Comparison of ENCODE assay signal across 8 cellular contexts in genomic region chr17:42566215-42566872, GRCh38. TPM values are rescaled to one million over a fixed set of nuclear protein-coding genes. Genes with fewer than 3 reads are reported as not detected.
DNase-seq lines count a peak whose midpoint lies in the region; TF ChIP-seq lines count a peak whose summit lies in the region.

No MANE protein-coding gene starts in this region.

- H3K9me3 ChIP-seq in OCI-LY7 (ENCODE audit: low read length) (no peaks in the 10 kb centered on the region), esophagus (ENCODE audit: control insufficient read depth in 2 of 2, insufficient read depth in 1 of 2, low read depth in 1 of 2, low read length in 1 of 2) (no peaks in the 10 kb centered on the region), trophoblast cell (ENCODE audit: insufficient read depth, low read depth, low read length) (no peaks in the 10 kb centered on the region)

- peak overlapping the region; percentile 42 for H2BK12ac ChIP-seq in trophoblast cell (ENCODE audit: low read length)

- TF ChIP-seq CTCF in GM06990 (IDR thresholded peaks at IDR 0.05; ENCODE audit: insufficient read depth, low read length, poor library complexity, severe bottlenecking), result no peak
- TF ChIP-seq CTCF in OCI-LY7 (conservative IDR thresholded peaks at IDR 0.05; ENCODE audit: low read length), result no peak

- WGBS in esophagus, 2 donors, result 30 to 31% methylated on average over 28 of the region's 28 CpGs
- no CpG with 5 or more reads among the region's 28 CpGs for WGBS in trophoblast cell (ENCODE audit: extremely low coverage, insufficient coverage, insufficient read length)

- H4K8ac ChIP-seq in trophoblast cell (ENCODE audit: low read depth, low read length), result peak overlapping the region; percentile 82

- peak overlapping the region; percentile 91 for H3K4me3 ChIP-seq in GM06990 (replicated peaks; ENCODE audit: low read depth, low read length)
- peak overlapping the region; percentile 77 for H3K4me3 ChIP-seq in OCI-LY7 (ENCODE audit: low read depth, low read length, poor library complexity, severe bottlenecking)
- H3K4me3 ChIP-seq in esophagus (ENCODE audit: low read depth in 1 of 2, low read length in 2 of 2), result peak overlapping the region; percentile 74 to 92
- H3K4me3 ChIP-seq in trophoblast cell (ENCODE audit: low read depth, low read length), result peak overlapping the region; percentile 88

- H3K79me2 ChIP-seq in OCI-LY7 (ENCODE audit: insufficient read depth, low read depth, low read length) (peaks cover 40% of the 10 kb centered on the region), trophoblast cell (ENCODE audit: control insufficient read depth, insufficient read depth, low read length, poor library complexity) (peaks cover 12% of the 10 kb centered on the region)

- peak overlapping the region; percentile 96 for H2AK5ac ChIP-seq in trophoblast cell (ENCODE audit: low read length)

- no TSS peak for BruUV-seq in OCI-LY7 (replicated peaks; lab: Mats Ljungman, UMichigan)

- peak overlapping the region; percentile 91 for H3K14ac ChIP-seq in trophoblast cell (ENCODE audit: low read length)

- H3K18ac ChIP-seq in trophoblast cell (ENCODE audit: low read length), result peak overlapping the region; percentile 12

- H3K9me2 ChIP-seq in OCI-LY7 (ENCODE audit: insufficient read depth, low read length), result no peaks in the 10 kb centered on the region

- H3K27ac ChIP-seq in OCI-LY7 (ENCODE audit: low read depth, low read length, poor library complexity, severe bottlenecking) (peak overlapping the region; percentile 69), esophagus (ENCODE audit: low read depth in 2 of 2, low read length in 1 of 2) (peak overlapping the region; percentile 89 to 94), trophoblast cell (ENCODE audit: low read depth, low read length) (peak overlapping the region; percentile 57)

- intact Hi-C loops in OCI-LY7 (cut with micrococcal nuclease; ENCODE audit: unreplicated experiment), result no loop called here

- DNase-seq in GM06990 (ENCODE audit: extremely low read depth, insufficient read length) (no peak), OCI-LY7 (ENCODE audit: low spot score) (no peak), trophoblast cell (no peak), SIG-M5 (lab: John Stamatoyannopoulos, UW) (no peak), retina (no peak), GF-D8 (lab: John Stamatoyannopoulos, UW) (no peak)
- no peak for DNase-seq in effector CD8-positive, alpha-beta T cell (lab: John Stamatoyannopoulos, UW)

- peak overlapping the region; percentile 96 for H4K12ac ChIP-seq in trophoblast cell (ENCODE audit: low read depth, low read length)

- peak overlapping the region; percentile 12 for H2BK120ac ChIP-seq in trophoblast cell (ENCODE audit: insufficient read depth, low read length, poor library complexity)

- peaks cover 15% of the 10 kb centered on the region for H3K79me1 ChIP-seq in trophoblast cell (ENCODE audit: low read length)

- no peak overlapping the region for H3K23ac ChIP-seq in trophoblast cell (ENCODE audit: low read length)

- H4K91ac ChIP-seq in trophoblast cell (ENCODE audit: low read depth, low read length), result peak overlapping the region; percentile 90

- H3K4me1 ChIP-seq in OCI-LY7 (ENCODE audit: insufficient read depth, low read length, poor library complexity, severe bottlenecking), result peaks cover 34% of the 10 kb centered on the region
- peaks cover 13 to 35% of the 10 kb centered on the region in 2 donors for H3K4me1 ChIP-seq in esophagus (ENCODE audit: control insufficient read depth in 2 of 2, insufficient read depth in 2 of 2, low read length in 1 of 2)
- H3K4me1 ChIP-seq in trophoblast cell (ENCODE audit: control insufficient read depth in 1 of 2, insufficient read depth in 2 of 2, low read length in 2 of 2), result peaks cover 14 to 16% of the 10 kb centered on the region in 2 experiments

- H2BK5ac ChIP-seq in trophoblast cell (ENCODE audit: low read depth, low read length, poor library complexity), result peak overlapping the region; percentile 1

- POLR2A ChIA-PET in OCI-LY7 (lab: Charles Lee), result no interaction called here

- CTCF ChIA-PET in OCI-LY7 (lab: Charles Lee; ENCODE audit: unreplicated experiment), result interaction anchor here (1.8 kb wide), 1 partner anchor 11 kb away, joined by 8 read pairs; the partner anchor contains the start of gene PSMC3IP

- H3K9ac ChIP-seq in trophoblast cell (ENCODE audit: low read length), result peak overlapping the region; percentile 24

- peak overlapping the region; percentile 90 for H3K4me2 ChIP-seq in OCI-LY7 (ENCODE audit: low read length)
- peak overlapping the region; percentile 63 for H3K4me2 ChIP-seq in trophoblast cell (ENCODE audit: low read length)

- H3K27me3 ChIP-seq in GM06990 (replicated peaks; ENCODE audit: control insufficient read depth, insufficient read depth, low read length), result no peaks in the 10 kb centered on the region
- H3K27me3 ChIP-seq in esophagus (ENCODE audit: control insufficient read depth in 1 of 2, insufficient read depth in 2 of 2, low read length in 2 of 2), result no peaks in the 10 kb centered on the region
- H3K27me3 ChIP-seq in trophoblast cell (ENCODE audit: insufficient read depth, low read length), result no peaks in the 10 kb centered on the region

- peak overlapping the region; percentile 7 for H3K4ac ChIP-seq in trophoblast cell (ENCODE audit: low read depth, low read length)

- H3K36me3 ChIP-seq in GM06990 (ENCODE audit: control insufficient read depth, insufficient read depth, low read length) (peaks cover 46% of the 10 kb centered on the region), OCI-LY7 (ENCODE audit: insufficient read depth, low read length) (peaks cover 76% of the 10 kb centered on the region), esophagus (ENCODE audit: control insufficient read depth in 2 of 2, insufficient read depth in 2 of 2, low read length in 1 of 2) (peaks cover 19 to 38% of the 10 kb centered on the region in 2 donors), trophoblast cell (ENCODE audit: control insufficient read depth in 1 of 2, insufficient read depth in 2 of 2, low read length in 2 of 2) (peaks cover 53 to 54% of the 10 kb centered on the region in 2 experiments)

- H2AFZ ChIP-seq in OCI-LY7 (ENCODE audit: low read length), result peak overlapping the region; percentile 30; the same call in 1 of the 2 replicates
- H2AFZ ChIP-seq in trophoblast cell (ENCODE audit: insufficient read depth, low read length, poor library complexity), result peak overlapping the region; percentile 41

- H4K20me1 ChIP-seq in OCI-LY7 (ENCODE audit: insufficient read depth, low read length), result no peaks in the 10 kb centered on the region

RNA-seq across cellular contexts. Expression of gene MLX, which starts 0.6 kb away (rescaled TPM):
- 31.6 and 33.6 TPM in 2 replicates for total RNA-seq in OCI-LY7 (2014; rRNA removed; shearing (Covaris generic))
- total RNA-seq in OCI-LY7 (2022), result 51.2 and 53.5 TPM in 2 replicates
- polyA plus RNA-seq in esophagus, result 10 to 100 TPM; 36.8 to 38.3 TPM
- 37.8 and 38.0 TPM in 2 replicates for polyA plus RNA-seq in trophoblast cell (2013)

RNA-seq across cellular contexts. Expression of gene COASY, which starts 4.4 kb away (rescaled TPM):
- 32.6 and 42.9 TPM in 2 replicates for total RNA-seq in OCI-LY7 (2014; rRNA removed; shearing (Covaris generic))
- total RNA-seq in OCI-LY7 (2022), result 123 and 125 TPM in 2 replicates
- polyA plus RNA-seq in esophagus, result 10 to 100 TPM; 58.2 to 62.1 TPM
- polyA plus RNA-seq in trophoblast cell (2013), result 136 and 137 TPM in 2 replicates

RNA-seq across cellular contexts. Expression of gene PSMC3IP, which starts 11.2 kb away (rescaled TPM):
- total RNA-seq in OCI-LY7 (2014; rRNA removed; shearing (Covaris generic)), result 27.3 and 40.5 TPM in 2 replicates
- 33.3 and 36.4 TPM in 2 replicates for total RNA-seq in OCI-LY7 (2022)
- 1 to 10 TPM; 6.4 to 7.2 TPM for polyA plus RNA-seq in esophagus
- 15.2 and 16.2 TPM in 2 replicates for polyA plus RNA-seq in trophoblast cell (2013)

RNA-seq across cellular contexts. Expression of gene HSD17B1, which starts 13.6 kb away (rescaled TPM):
- 1.1 and 2.5 TPM in 2 replicates for total RNA-seq in OCI-LY7 (2014; rRNA removed; shearing (Covaris generic))
- 2.1 and 2.2 TPM in 2 replicates for total RNA-seq in OCI-LY7 (2022)
- 1 to 10 TPM; 4.0 to 9.0 TPM for polyA plus RNA-seq in esophagus
- 41.8 and 44.5 TPM in 2 replicates for polyA plus RNA-seq in trophoblast cell (2013)

RNA-seq across cellular contexts. Expression of gene NAGLU, which starts 30.3 kb away (rescaled TPM):
- total RNA-seq in OCI-LY7 (2014; rRNA removed; shearing (Covaris generic)), result 25.3 and 37.6 TPM in 2 replicates
- 42.8 and 46.6 TPM in 2 replicates for total RNA-seq in OCI-LY7 (2022)
- 10 to 100 TPM; 17.6 to 18.8 TPM for polyA plus RNA-seq in esophagus
- polyA plus RNA-seq in trophoblast cell (2013), result 10.2 and 11.6 TPM in 2 replicates
